Comparison of ENCODE assay signal across 13 cellular contexts in the genomic region with DNA sequence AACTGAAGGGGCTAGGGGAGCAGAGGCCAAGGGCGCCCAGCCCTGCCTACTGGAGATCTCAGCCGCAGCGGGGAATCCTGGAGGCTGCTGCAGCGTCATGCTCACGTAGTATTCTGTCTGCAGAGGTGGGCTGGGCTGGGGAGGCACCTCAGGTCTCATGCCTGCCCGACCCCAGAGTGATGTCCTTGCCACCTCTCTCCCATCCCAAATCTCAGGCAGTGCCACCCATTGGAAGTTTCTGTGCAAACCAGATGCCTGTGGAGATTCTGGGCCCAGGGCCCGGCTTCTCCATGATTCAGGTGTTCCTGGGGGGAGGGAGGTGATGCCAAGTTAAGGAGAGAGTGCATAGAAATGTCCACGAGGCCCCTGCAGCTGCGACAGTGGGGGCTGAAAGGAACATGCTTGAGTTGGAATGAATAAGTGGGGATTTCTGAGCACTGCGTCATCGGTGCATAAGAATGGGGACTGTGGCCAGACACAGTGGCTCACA.
DNase-seq lines count a peak whose midpoint lies in the region; ATAC-seq, FAIRE-seq and TF ChIP-seq lines count a peak whose summit lies in the region.
"Had no signal": no experiment of that assay in that cellular context is flagged by ENCODE, and none has a peak within 500 bp of the region (broad histone marks: within the 10 kb centered on the region; RNA-seq: fewer than 3 reads in every experiment).

No MANE protein-coding gene starts in this region.

- 0 out of 4 replicates have a peak overlapping the region, but pooled peaks of 1 of the 2 experiments have one; percentile 32 for H3K27ac ChIP-seq in SK-N-SH (ENCODE audit: low read depth in 2 of 2, low read length in 1 of 2)
- H3K27ac ChIP-seq in SJSA1, result peak overlapping the region; percentile 53
- peak overlapping the region; percentile 3 for H3K27ac ChIP-seq in keratinocyte (ENCODE audit: control insufficient read depth, insufficient read depth, low read length)
- no peak overlapping the region for H3K27ac ChIP-seq in right cardiac atrium (ENCODE audit: low read length)
- H3K27ac ChIP-seq: 22Rv1, heart left ventricle, SK-N-MC had no signal

- CTCF ChIA-PET in SK-N-SH (lab: Yijun Ruan, JAX), result interaction anchor here (0.9 to 6.5 kb wide), 3 partner anchors 8 to 212 kb away, joined by 5 to 33 read pairs (median 13); no protein-coding TSS in a partner anchor

- no peaks in the 10 kb centered on the region for H3K36me3 ChIP-seq in SK-N-SH (replicated peaks in 1 of 2; ENCODE audit: control insufficient read depth in 1 of 2, insufficient read depth in 2 of 2, low read length in 1 of 2)
- peaks cover 20% of the 10 kb centered on the region for H3K36me3 ChIP-seq in SJSA1
- no peaks in the 10 kb centered on the region for H3K36me3 ChIP-seq in keratinocyte (ENCODE audit: control insufficient read depth in 2 of 2, extremely low read depth in 1 of 2, insufficient read depth in 2 of 2, low read length in 2 of 2)

- intact Hi-C loops in right cardiac atrium (cut with DNase I), result no loop called here

- dilution Hi-C loops in keratinocyte (cut with MboI; ENCODE audit: extremely low pct_ligation_motif_present, low sequenced_read_pairs), result no loop called here

- H3K9me3 ChIP-seq in SK-N-SH (no peaks in the 10 kb centered on the region), SJSA1 (replicated peaks) (no peaks in the 10 kb centered on the region), keratinocyte (ENCODE audit: control insufficient read depth, low read depth, low read length) (no peaks in the 10 kb centered on the region), right cardiac atrium (ENCODE audit: control insufficient read depth, low read length) (peaks cover 4% of the 10 kb centered on the region)

- no peak overlapping the region for H3K4me2 ChIP-seq in SK-N-SH
- H3K4me2 ChIP-seq in keratinocyte (ENCODE audit: control insufficient read depth, extremely low read depth, insufficient read depth, low read depth, low read length), result no peak overlapping the region

- WGBS in SK-N-SH (ENCODE audit: low lambda C conversion rate), result 78% methylated on average over 7 of the region's 11 CpGs
- WGBS in right cardiac atrium, result 76% methylated on average over 11 of the region's 11 CpGs

- peaks cover 5% of the 10 kb centered on the region; the same call in 1 of the 2 replicates for H3K79me2 ChIP-seq in SK-N-SH (ENCODE audit: insufficient read depth)
- peaks cover 3% of the 10 kb centered on the region for H3K79me2 ChIP-seq in keratinocyte (ENCODE audit: control insufficient read depth, insufficient read depth, low read length)

- 0 out of 2 replicates have a peak, but pooled peaks cover 4% of the 10 kb centered on the region for H4K20me1 ChIP-seq in SK-N-SH (ENCODE audit: insufficient read depth)
- no peaks in the 10 kb centered on the region for H4K20me1 ChIP-seq in keratinocyte (ENCODE audit: control insufficient read depth, extremely low read depth, insufficient read depth, low read length)

- no peaks in the 10 kb centered on the region for H3K27me3 ChIP-seq in SK-N-SH (ENCODE audit: insufficient read depth)
- no peaks in the 10 kb centered on the region for H3K27me3 ChIP-seq in SJSA1 (replicated peaks)
- no peaks in the 10 kb centered on the region for H3K27me3 ChIP-seq in keratinocyte (ENCODE audit: control insufficient read depth, extremely low read depth, insufficient read depth, low read length)
- H3K27me3 ChIP-seq in right cardiac atrium (ENCODE audit: control insufficient read depth, insufficient read depth), result no peaks in the 10 kb centered on the region
- H3K27me3 ChIP-seq: heart left ventricle had no signal

- H2AFZ ChIP-seq in SK-N-SH (ENCODE audit: low read depth) (no peak overlapping the region), keratinocyte (ENCODE audit: control insufficient read depth, low read length) (no peak overlapping the region)

- H3F3A ChIP-seq in SK-N-SH (replicated peaks; ENCODE audit: insufficient read depth), result no peaks in the 10 kb centered on the region

- DNase-seq in SK-N-SH, result no peak
- peak; percentile 44 for DNase-seq in GM20000 (ENCODE audit: low spot score)
- peak in 1 of 2 experiments; percentile 50 for DNase-seq in SJSA1 (ENCODE audit: low read depth in 1 of 2, low spot score in 2 of 2)
- no peak for DNase-seq in keratinocyte (ENCODE audit: low read depth, low spot score)
- no peak for DNase-seq in right cardiac atrium
- DNase-seq in DMS153 treated with DMSO at 0.1 percent for 48 hours (lab: John Stamatoyannopoulos, UW; ENCODE audit: unreplicated experiment), result no peak
- DNase-seq: heart left ventricle, mesendoderm, retina had no signal

- FAIRE-seq in keratinocyte (lab: Jason Lieb, UNC), result no peak

- H3K9me2 ChIP-seq in SK-N-SH, result no peaks in the 10 kb centered on the region

- H3K9ac ChIP-seq in SK-N-SH (no peak overlapping the region), keratinocyte (ENCODE audit: control insufficient read depth, extremely low read depth, insufficient read depth, low read length) (no peak overlapping the region)

- H3K4me3 ChIP-seq in SK-N-SH (ENCODE audit: low read depth in 2 of 2, low read length in 1 of 2) (no peak overlapping the region), SJSA1 (no peak overlapping the region), keratinocyte (ENCODE audit: control insufficient read depth in 2 of 3, extremely low read depth in 1 of 3, insufficient read depth in 2 of 3, low read depth in 1 of 3, low read length in 3 of 3) (no peak overlapping the region), right cardiac atrium (ENCODE audit: low read length) (no peak overlapping the region)
- H3K4me3 ChIP-seq: heart left ventricle, SK-N-MC had no signal

- no peaks in the 10 kb centered on the region for H3K9me1 ChIP-seq in keratinocyte (ENCODE audit: control insufficient read depth, extremely low read depth, insufficient read depth, low read length)

- peak; percentile 15; the same call in 2 of the 3 replicates for ATAC-seq in SK-N-SH treated with all-trans-retinoic acid at 6 μM for 48 hours
- ATAC-seq in right cardiac atrium, result no peak
- no peak for ATAC-seq in GM21515 (IDR thresholded peaks at IDR 0.05; ENCODE audit: unreplicated experiment)

- POLR2A ChIA-PET in SK-N-SH (lab: Yijun Ruan, JAX), result no interaction called here

- TF ChIP-seq EP300 in SK-N-SH (IDR thresholded peaks at IDR 0.05; ENCODE audit: borderline replicate concordance in 1 of 2, low read depth in 1 of 2, low read length in 1 of 2), result no peak

- TF ChIP-seq CTCF in SK-N-SH (IDR thresholded peaks at IDR 0.05) (no peak), GM20000 (IDR thresholded peaks at IDR 0.05; ENCODE audit: extremely low read depth, missing control alignments) (no peak), keratinocyte (optimal IDR thresholded peaks at IDR 0.05 in 1 of 3, IDR thresholded peaks at IDR 0.05 in 1 of 3, conservative IDR thresholded peaks at IDR 0.05 in 1 of 3; ENCODE audit: extremely low read depth in 1 of 3, insufficient read depth in 2 of 3, low read length in 3 of 3) (no peak)

- peaks cover 0 to 12% of the 10 kb centered on the region in 2 experiments; a peak in 1 of 4 replicates for H3K4me1 ChIP-seq in SK-N-SH (ENCODE audit: control insufficient read depth in 1 of 2, insufficient read depth in 2 of 2, low read depth in 1 of 2, low read length in 1 of 2)
- peaks cover 58% of the 10 kb centered on the region for H3K4me1 ChIP-seq in SJSA1 (replicated peaks)
- H3K4me1 ChIP-seq in keratinocyte (ENCODE audit: control insufficient read depth, extremely low read depth, insufficient read depth, low read length), result peaks cover 9% of the 10 kb centered on the region
- no peaks in the 10 kb centered on the region for H3K4me1 ChIP-seq in right cardiac atrium (ENCODE audit: control insufficient read depth, insufficient read depth, low read length)

- TF ChIP-seq RAD21 in SK-N-SH (IDR thresholded peaks at IDR 0.05; ENCODE audit: low read length), result no peak

TF ChIP-seq in SK-N-SH treated with all-trans-retinoic acid at 6 μM for 48 hours, 23 proteins besides CTCF, POLR2A, EP300 and RAD21:
- no peak for TF ChIP-seq CSRNP3 (CRISPR knock-in tag; IDR thresholded peaks at IDR 0.05)

TF ChIP-seq in SK-N-SH, 30 proteins besides CTCF, POLR2A, EP300 and RAD21:
- TF ChIP-seq YY1 (IDR thresholded peaks at IDR 0.05; ENCODE audit: low read depth), result no peak
- TF ChIP-seq POLR2AphosphoS5 (IDR thresholded peaks at IDR 0.05; ENCODE audit: low read depth, low read length), result no peak
